In genomic region chr2:240021488-240022104, GRCh38 we compare ENCODE assay signal across 8 cellular contexts. TPM values are rescaled to one million over a fixed set of nuclear protein-coding genes. Genes with fewer than 3 reads are reported as not detected.
DNase-seq lines count a peak whose midpoint lies in the region; ATAC-seq lines count a peak whose summit lies in the region.

No MANE protein-coding gene starts in this region.

- no peak overlapping the region for H3K4me3 Mint-ChIP-seq in activated CD4-positive, alpha-beta T cell treated with anti-CD3 and anti-CD28 coated beads for 36 hours

- DNase-seq in activated gamma-delta T cell treated with Interleukin-2 at 50 U/mL for 16 hours (peak; percentile 45), activated gamma-delta T cell (lab: John Stamatoyannopoulos, UW) (no peak), NCI-H2171 treated with DMSO at 0.1 percent for 48 hours (lab: John Stamatoyannopoulos, UW) (peak; percentile 24), dermis microvascular lymphatic vessel endothelial cell (ENCODE audit: low read depth in 2 of 2) (peak; percentile 48 to 74), mesendoderm (peak; percentile 85), GF-D8 (lab: John Stamatoyannopoulos, UW) (no peak)
- DNase-seq in activated CD4-positive, alpha-beta T cell treated with anti-CD3 and anti-CD28 coated beads for 36 hours = peak; percentile 83
- DNase-seq in stimulated activated CD8-positive, alpha-beta memory T cell treated with anti-CD3 and anti-CD28 coated beads, Interleukin-4, amount 100 ng/mL, for 24 hours (ENCODE audit: low read depth) = peak; percentile 31

- H4K8ac ChIP-seq in mesendoderm (ENCODE audit: low read depth, low read length) = no peak overlapping the region

- H3K27me3 ChIP-seq in mesendoderm (ENCODE audit: insufficient read depth, low read length, poor library complexity) = no peaks in the 10 kb centered on the region

- H3K18ac ChIP-seq in mesendoderm (ENCODE audit: low read length) = no peak overlapping the region

- no peak overlapping the region for H3K9ac ChIP-seq in mesendoderm (ENCODE audit: low read length)

- no peaks in the 10 kb centered on the region for H3K4me1 ChIP-seq in mesendoderm (ENCODE audit: control insufficient read depth, low read depth, low read length)

- H2BK120ac ChIP-seq in mesendoderm (ENCODE audit: low read depth, low read length) = no peak overlapping the region

- H3K4ac ChIP-seq in mesendoderm (ENCODE audit: low read depth, low read length) = no peak overlapping the region

- no peak overlapping the region for H3K4me3 ChIP-seq in mesendoderm (ENCODE audit: low read length)

- peaks cover 25% of the 10 kb centered on the region for H3K4me1 Mint-ChIP-seq in activated CD4-positive, alpha-beta T cell treated with anti-CD3 and anti-CD28 coated beads for 36 hours

- H3K27ac ChIP-seq in mesendoderm (ENCODE audit: low read depth, low read length) = no peak overlapping the region

- H2AK5ac ChIP-seq in mesendoderm (ENCODE audit: low read length) = no peak overlapping the region

- no peak overlapping the region for H3K27ac Mint-ChIP-seq in activated CD4-positive, alpha-beta T cell treated with anti-CD3 and anti-CD28 coated beads for 36 hours

- H3K9me3 Mint-ChIP-seq in activated CD4-positive, alpha-beta T cell treated with anti-CD3 and anti-CD28 coated beads for 36 hours (ENCODE audit: low read depth) = no peaks in the 10 kb centered on the region

- CTCF ChIA-PET in activated CD4-positive, alpha-beta T cell treated with anti-CD3 and anti-CD28 coated beads for 36 hours (lab: Charles Lee) = interaction anchor here (0.5 to 2.9 kb wide), 16 partner anchors 9 to 331 kb away, joined by 3 to 19 read pairs (median 3); no protein-coding TSS in a partner anchor

- H4K5ac ChIP-seq in mesendoderm (ENCODE audit: low read length) = no peak overlapping the region

- POLR2A ChIA-PET in activated CD4-positive, alpha-beta T cell treated with anti-CD3 and anti-CD28 coated beads for 36 hours (lab: Charles Lee) = no interaction called here

- H3K79me2 ChIP-seq in mesendoderm (ENCODE audit: control insufficient read depth, insufficient read depth, low read length) = peaks cover 23% of the 10 kb centered on the region

- H2BK5ac ChIP-seq in mesendoderm (ENCODE audit: low read length) = no peak overlapping the region

- ATAC-seq in activated CD4-positive, alpha-beta T cell treated with anti-CD3 and anti-CD28 coated beads for 36 hours = peak; percentile 28

- WGBS in mesendoderm (ENCODE audit: extremely low coverage, insufficient coverage, low lambda C conversion rate) = 100% methylated on average over 1 of the region's 9 CpGs

- no peak overlapping the region for H2BK15ac ChIP-seq in mesendoderm (replicated peaks; ENCODE audit: low read depth)

- no peak overlapping the region for H3K23ac ChIP-seq in mesendoderm (ENCODE audit: low read length)

- H3K36me3 Mint-ChIP-seq in activated CD4-positive, alpha-beta T cell treated with anti-CD3 and anti-CD28 coated beads for 36 hours (ENCODE audit: low read depth) = peaks cover 44% of the 10 kb centered on the region

- H3K36me3 ChIP-seq in mesendoderm (ENCODE audit: control insufficient read depth, insufficient read depth, low read length) = peaks cover 13% of the 10 kb centered on the region

- no peak overlapping the region for H3K56ac ChIP-seq in mesendoderm (ENCODE audit: low read length)

- peaks cover 19% of the 10 kb centered on the region for H3K79me1 ChIP-seq in mesendoderm (ENCODE audit: low read length)

- H3K27me3 Mint-ChIP-seq in activated CD4-positive, alpha-beta T cell treated with anti-CD3 and anti-CD28 coated beads for 36 hours = no peaks in the 10 kb centered on the region

- intact Hi-C loops in activated CD4-positive, alpha-beta T cell treated with anti-CD3 and anti-CD28 coated beads for 36 hours (cut with DNase I, micrococcal nuclease) = loop anchor here in 1 of 2 experiments (5.0 to 10.0 kb wide), 3 partner anchors 1081 to 1333 kb away; partner anchors contain the start of genes FARP2, HDLBP, MTERF4 and SEPTIN2

- H3K4me2 ChIP-seq in mesendoderm (ENCODE audit: low read length) = no peak overlapping the region

RNA-seq across cellular contexts. Expression of gene NDUFA10, which starts 3.5 kb away (rescaled TPM):
- total RNA-seq in activated CD4-positive, alpha-beta T cell treated with anti-CD3 and anti-CD28 coated beads for 36 hours = 100 to 1,000 TPM; 127 to 147 TPM
- 75.1 and 97.0 TPM in 2 replicates for total RNA-seq in dermis microvascular lymphatic vessel endothelial cell
- polyA plus RNA-seq in mesendoderm (2013, experiment 1 of 2) = 76.3 TPM
- 75.8 TPM for polyA plus RNA-seq in mesendoderm (2013, experiment 2 of 2)

RNA-seq across cellular contexts. Expression of gene OR6B2, which starts 8.6 kb away (rescaled TPM):
- not detected for total RNA-seq in activated CD4-positive, alpha-beta T cell treated with anti-CD3 and anti-CD28 coated beads for 36 hours
- not detected in 2 replicates for total RNA-seq in dermis microvascular lymphatic vessel endothelial cell
- polyA plus RNA-seq in mesendoderm (2013, experiment 1 of 2) = 0.03 TPM
- 0.06 TPM for polyA plus RNA-seq in mesendoderm (2013, experiment 2 of 2)

RNA-seq across cellular contexts. Expression of gene OR6B3, which starts 31.7 kb away (rescaled TPM):
- total RNA-seq in activated CD4-positive, alpha-beta T cell treated with anti-CD3 and anti-CD28 coated beads for 36 hours = not detected
- total RNA-seq in dermis microvascular lymphatic vessel endothelial cell = not detected in 2 replicates
- not detected for polyA plus RNA-seq in mesendoderm (2013, experiment 1 of 2)
- not detected for polyA plus RNA-seq in mesendoderm (2013, experiment 2 of 2)

Comparison
In these comparisons a context has a peak if more than half of its experiments do, and no peak if none do; other contexts are left out.
1. DNase-seq: peak in activated gamma-delta T cell treated with Interleukin-2 at 50 U/mL for 16 hours (single experiment), NCI-H2171 treated with DMSO at 0.1 percent for 48 hours (single experiment), activated CD4-positive, alpha-beta T cell treated with anti-CD3 and anti-CD28 coated beads for 36 hours (single experiment), dermis microvascular lymphatic vessel endothelial cell (2 of 2), mesendoderm (single experiment) and stimulated activated CD8-positive, alpha-beta memory T cell treated with anti-CD3 and anti-CD28 coated beads, Interleukin-4, amount 100 ng/mL, for 24 hours (single experiment); none in activated gamma-delta T cell (single experiment) and GF-D8 (single experiment).